In genomic region chr7:128430207-128430606, GRCh38 we compare ENCODE assay signal across 20 cellular contexts. TPM values are rescaled to one million over a fixed set of nuclear protein-coding genes. Genes with fewer than 3 reads are reported as not detected.
DNase-seq lines count a peak whose midpoint lies in the region; ATAC-seq, FAIRE-seq and TF ChIP-seq lines count a peak whose summit lies in the region.
"Had no signal": no experiment of that assay in that cellular context is flagged by ENCODE, and none has a peak within 500 bp of the region (broad histone marks: within the 10 kb centered on the region; RNA-seq: fewer than 3 reads in every experiment).

No MANE protein-coding gene starts in this region.

- H3K9me3 ChIP-seq in A673 (ENCODE audit: low read depth, low read length, poor library complexity, severe bottlenecking) (no peaks in the 10 kb centered on the region), Panc1 (ENCODE audit: control insufficient read depth, insufficient read depth, low read depth, low read length) (no peaks in the 10 kb centered on the region), esophagus (ENCODE audit: control insufficient read depth in 2 of 2, insufficient read depth in 1 of 2, low read depth in 1 of 2, low read length in 1 of 2) (no peaks in the 10 kb centered on the region), left lung (no peaks in the 10 kb centered on the region), kidney (ENCODE audit: control insufficient read depth in 1 of 2, low read length in 2 of 2) (no peaks in the 10 kb centered on the region)
- H3K9me3 ChIP-seq: Caco-2 had no signal

- BruUV-seq in A673 (replicated peaks; lab: Mats Ljungman, UMichigan) (no TSS peak), Panc1 (replicated peaks; lab: Mats Ljungman, UMichigan) (no TSS peak)

- TF ChIP-seq CTCF in A673 (conservative IDR thresholded peaks at IDR 0.05; ENCODE audit: low read depth, low read length), result 0 out of 2 replicates have a peak, but pooled peaks have one; percentile 13
- peak; percentile 17 for TF ChIP-seq CTCF in GM12873 (IDR thresholded peaks at IDR 0.05; ENCODE audit: insufficient read depth, low read depth, low read length, missing control alignments)
- TF ChIP-seq CTCF in Panc1 (IDR thresholded peaks at IDR 0.05), result peak; percentile 37
- TF ChIP-seq CTCF in left lung (IDR thresholded peaks at IDR 0.05), result no peak
- no peak for TF ChIP-seq CTCF in kidney (IDR thresholded peaks at IDR 0.05; ENCODE audit: borderline replicate concordance, extremely low read depth, insufficient read depth)

- H3K4me3 ChIP-seq in A673 (ENCODE audit: low read depth, low read length, poor library complexity, severe bottlenecking) (no peak overlapping the region), Panc1 (ENCODE audit: low read depth in 2 of 2, low read length in 2 of 2) (no peak overlapping the region), esophagus (ENCODE audit: low read depth in 1 of 2, low read length in 2 of 2) (no peak overlapping the region), left lung (no peak overlapping the region), kidney (ENCODE audit: low read length in 2 of 2) (no peak overlapping the region)

- DNase-seq in A673 (ENCODE audit: low spot score) (no peak), Panc1 (ENCODE audit: low read depth, low spot score) (no peak), left lung (no peak), kidney (no peak), frontal cortex (ENCODE audit: low spot score in 2 of 2) (no peak), NAMALWA (ENCODE audit: low spot score) (no peak)
- DNase-seq: Caco-2; CD4-positive, CD25-positive, alpha-beta regulatory T cell; DMS153; EL; HCEC 1CT; KG1; NCI-H1092 treated with DMSO at 0.1 percent for 48 hours; NCI-H1694; NCI-H2107; NCI-H226; NCI-H526 treated with DMSO at 0.1 percent for 48 hours; SW 1271 had no signal

- CTCF ChIA-PET in A673 (lab: Charles Lee) (no interaction called here), Panc1 (lab: Charles Lee) (interaction anchor here (0.5 to 7.8 kb wide), 3 partner anchors 31 to 435 kb away, joined by 3 to 133 read pairs (median 7); no protein-coding TSS in a partner anchor)

- intact Hi-C loops in A673 (cut with micrococcal nuclease; ENCODE audit: unreplicated experiment), result no loop called here
- intact Hi-C loops in Panc1 (cut with micrococcal nuclease; ENCODE audit: unreplicated experiment), result no loop called here
- intact Hi-C loops in left lung (cut with DNase I), result no loop called here
- intact Hi-C loops in kidney (cut with DNase I), result no loop called here

- 81 to 86% methylated on average over 3 of the region's 3 CpGs for WGBS in esophagus, 2 donors

- FAIRE-seq in kidney (lab: Jason Lieb, UNC) (no peak), frontal cortex (lab: Jason Lieb, UNC) (no peak)

- H3K9ac ChIP-seq in kidney (ENCODE audit: low read length in 2 of 2), result no peak overlapping the region

- H3K4me1 ChIP-seq in A673 (ENCODE audit: insufficient read depth, low read length, poor library complexity, severe bottlenecking), result no peaks in the 10 kb centered on the region
- peaks cover 59% of the 10 kb centered on the region for H3K4me1 ChIP-seq in Panc1 (ENCODE audit: control insufficient read depth, insufficient read depth, low read length)
- peaks cover 0 to 9% of the 10 kb centered on the region in 2 donors for H3K4me1 ChIP-seq in esophagus (ENCODE audit: control insufficient read depth in 2 of 2, insufficient read depth in 2 of 2, low read length in 1 of 2)
- H3K4me1 ChIP-seq in left lung, result no peaks in the 10 kb centered on the region
- no peaks in the 10 kb centered on the region for H3K4me1 ChIP-seq in kidney (ENCODE audit: control insufficient read depth in 1 of 2, insufficient read depth in 1 of 2, low read depth in 1 of 2, low read length in 2 of 2)

- H3K36me3 ChIP-seq in A673 (ENCODE audit: insufficient read depth, low read length, poor library complexity, severe bottlenecking) (no peaks in the 10 kb centered on the region), Panc1 (ENCODE audit: control insufficient read depth, insufficient read depth, low read length) (no peaks in the 10 kb centered on the region), esophagus (ENCODE audit: control insufficient read depth in 2 of 2, insufficient read depth in 2 of 2, low read length in 1 of 2) (no peaks in the 10 kb centered on the region), left lung (no peaks in the 10 kb centered on the region), kidney (ENCODE audit: control insufficient read depth in 1 of 2, insufficient read depth in 2 of 2, low read length in 2 of 2) (no peaks in the 10 kb centered on the region)

- in situ Hi-C loops in Panc1 (cut with HindIII; ENCODE audit: low pct_unique_long_range_greater_than_20kb, low sequenced_read_pairs), result no loop called here

- POLR2A ChIA-PET in A673 (lab: Charles Lee; ENCODE audit: low non-redundant PET), result no interaction called here
- POLR2A ChIA-PET in Panc1 (lab: Charles Lee), result no interaction called here

- no peaks in the 10 kb centered on the region for H3K27me3 ChIP-seq in A673 (replicated peaks; ENCODE audit: insufficient read depth, low read depth, low read length, poor library complexity)
- no peaks in the 10 kb centered on the region for H3K27me3 ChIP-seq in Panc1 (ENCODE audit: control insufficient read depth, insufficient read depth, low read length)
- no peaks in the 10 kb centered on the region for H3K27me3 ChIP-seq in esophagus (ENCODE audit: control insufficient read depth in 1 of 2, insufficient read depth in 2 of 2, low read length in 2 of 2)
- H3K27me3 ChIP-seq in left lung, result no peaks in the 10 kb centered on the region

- no peak overlapping the region for H3K27ac ChIP-seq in A673 (ENCODE audit: low read depth, low read length, poor library complexity, severe bottlenecking)
- H3K27ac ChIP-seq in Panc1 (ENCODE audit: low read length), result peak overlapping the region; percentile 80
- H3K27ac ChIP-seq in esophagus (ENCODE audit: low read depth in 2 of 2, low read length in 1 of 2), result peak overlapping the region; percentile 81 to 88
- no peak overlapping the region for H3K27ac ChIP-seq in left lung
- no peak overlapping the region for H3K27ac ChIP-seq in kidney (ENCODE audit: low read depth in 2 of 2, low read length in 2 of 2)

- no peak for ATAC-seq in Panc1
- no peak for ATAC-seq in left lung

RNA-seq across cellular contexts. Expression of gene IMPDH1, which starts 20.4 kb away (rescaled TPM):
- total RNA-seq in A673 (2021), result 74.4 and 92.6 TPM in 2 replicates
- 114 TPM for total RNA-seq in Panc1 (2021; ENCODE audit: unreplicated experiment)
- polyA plus RNA-seq in Panc1 (2012; ENCODE audit: insufficient read length), result 176 TPM
- polyA plus RNA-seq in esophagus, result 10 to 100 TPM; 19.4 to 25.7 TPM
- 100 to 1,000 TPM in 1 of 2 donors, 10 to 100 TPM in 1; 60.6 to 106 TPM for total RNA-seq in left lung
- 40.3 TPM for total RNA-seq in kidney
- 20.9 TPM for polyA plus RNA-seq in kidney (ENCODE audit: insufficient read depth, low read depth, low replicate concordance)
- total RNA-seq in frontal cortex, result 26.5 TPM

RNA-seq across cellular contexts. Expression of gene HILPDA, which starts 25.5 kb away (rescaled TPM):
- total RNA-seq in A673 (2021) (33.9 and 36.1 TPM in 2 replicates), Panc1 (2021; ENCODE audit: unreplicated experiment) (70.8 TPM), left lung (10 to 100 TPM; 10.2 to 12.2 TPM), kidney (10.3 TPM), frontal cortex (26.9 TPM)
- 67.0 TPM for polyA plus RNA-seq in Panc1 (2012; ENCODE audit: insufficient read length)
- polyA plus RNA-seq in esophagus (100 to 1,000 TPM in 1 of 2 donors, 10 to 100 TPM in 1; 82.5 to 333 TPM), kidney (ENCODE audit: insufficient read depth, low read depth, low replicate concordance) (7.2 TPM)

RNA-seq across cellular contexts. Expression of gene METTL2B, which starts 46.3 kb away (rescaled TPM):
- total RNA-seq in A673 (2021) (53.8 and 58.7 TPM in 2 replicates), Panc1 (2021; ENCODE audit: unreplicated experiment) (43.6 TPM), left lung (10 to 100 TPM; 22.7 to 27.4 TPM), kidney (26.0 TPM), frontal cortex (37.9 TPM)
- polyA plus RNA-seq in Panc1 (2012; ENCODE audit: insufficient read length), result 17.4 TPM
- polyA plus RNA-seq in esophagus (10 to 100 TPM in 1 of 2 donors, 1 to 10 TPM in 1; 8.2 to 10.5 TPM), kidney (ENCODE audit: insufficient read depth, low read depth, low replicate concordance) (11.8 TPM)

Comparison
In these comparisons a context has a peak if more than half of its experiments do, and no peak if none do; other contexts are left out.
1. H3K27ac ChIP-seq: peak in Panc1 (single experiment) and esophagus (2 of 2); none in A673 (single experiment), left lung (0 of 2) and kidney (0 of 2).
2. CTCF ChIP-seq: peak in A673 (single experiment), GM12873 (single experiment) and Panc1 (single experiment); none in left lung (0 of 2) and kidney (single experiment).